In genomic region chr11:72595292-72595684, GRCh38 we compare ENCODE assay signal across 19 cellular contexts.
DNase-seq lines count a peak whose midpoint lies in the region; ATAC-seq and TF ChIP-seq lines count a peak whose summit lies in the region.
"Had no signal": no experiment of that assay in that cellular context is flagged by ENCODE, and none has a peak within 500 bp of the region (broad histone marks: within the 10 kb centered on the region; RNA-seq: fewer than 3 reads in every experiment).

No MANE protein-coding gene starts in this region.

- no peaks in the 10 kb centered on the region for H3K36me3 Mint-ChIP-seq in brain
- no peaks in the 10 kb centered on the region for H3K36me3 Mint-ChIP-seq in activated CD4-positive, alpha-beta T cell treated with anti-CD3 and anti-CD28 coated beads for 36 hours (ENCODE audit: low read depth)
- H3K36me3 Mint-ChIP-seq: CD4-positive, CD25-positive, alpha-beta regulatory T cell had no signal

- DNase-seq in Right ventricle myocardium inferior (ENCODE audit: missing footprints) (peak; percentile 60), left ventricle myocardium inferior (no peak), left kidney (ENCODE audit: low read depth, low spot score) (peak; percentile 48), NOMO-1 (lab: John Stamatoyannopoulos, UW; ENCODE audit: unreplicated experiment in 2 of 2) (no peak), NCI-H2081 treated with DMSO at 0.1 percent for 48 hours (lab: John Stamatoyannopoulos, UW) (no peak)
- DNase-seq in activated CD4-positive, alpha-beta T cell treated with anti-CD3 and anti-CD28 coated beads for 36 hours, result no peak
- DNase-seq: CD4-positive, CD25-positive, alpha-beta regulatory T cell; HFFc6; KBM-7; MV-4-11; NCI-H1105; NCI-H2029; SHP77 treated with DMSO at 0.1 percent for 48 hours had no signal

- no peak for TF ChIP-seq POLR2A in gastroesophageal sphincter (IDR thresholded peaks at IDR 0.05)

- peaks cover 0 to 7% (median 0%) of the 10 kb centered on the region in 5 experiments for H3K9me3 Mint-ChIP-seq in brain
- H3K9me3 Mint-ChIP-seq in activated CD4-positive, alpha-beta T cell treated with anti-CD3 and anti-CD28 coated beads for 36 hours (ENCODE audit: low read depth), result no peaks in the 10 kb centered on the region
- H3K9me3 Mint-ChIP-seq: CD4-positive, CD25-positive, alpha-beta regulatory T cell; HFFc6 had no signal

- H3K4me3 ChIP-seq in left ventricle myocardium inferior (no peak overlapping the region), gastroesophageal sphincter (no peak overlapping the region)
- H3K4me3 ChIP-seq: BLaER1, HAP-1 had no signal

- no peak for TF ChIP-seq CTCF in left ventricle myocardium inferior (IDR thresholded peaks at IDR 0.05; ENCODE audit: borderline replicate concordance)
- no peak for TF ChIP-seq CTCF in brain (conservative IDR thresholded peaks at IDR 0.05)
- no peak for TF ChIP-seq CTCF in gastroesophageal sphincter (IDR thresholded peaks at IDR 0.05)

- H3K36me3 ChIP-seq in left ventricle myocardium inferior (no peaks in the 10 kb centered on the region), gastroesophageal sphincter (peaks cover 0 to 2% of the 10 kb centered on the region in 2 donors)
- H3K36me3 ChIP-seq: BLaER1, HAP-1 had no signal

- CTCF ChIA-PET in activated CD4-positive, alpha-beta T cell treated with anti-CD3 and anti-CD28 coated beads for 36 hours (lab: Charles Lee), result interaction anchor here (0.7 to 1.4 kb wide), 3 partner anchors 9 to 18 kb away, joined by 3 to 4 read pairs (median 4); no protein-coding TSS in a partner anchor

- H3K9me3 ChIP-seq in left ventricle myocardium inferior (replicated peaks) (no peaks in the 10 kb centered on the region), gastroesophageal sphincter (no peaks in the 10 kb centered on the region)
- H3K9me3 ChIP-seq: BLaER1, HAP-1 had no signal

- POLR2A ChIA-PET in activated CD4-positive, alpha-beta T cell treated with anti-CD3 and anti-CD28 coated beads for 36 hours (lab: Charles Lee), result no interaction called here

- H3K27ac ChIP-seq in left ventricle myocardium inferior (replicated peaks) (no peak overlapping the region), gastroesophageal sphincter (no peak overlapping the region)
- H3K27ac ChIP-seq: BLaER1, RWPE1 had no signal

- no CpG with 5 or more reads among the region's 9 CpGs for WGBS in gastroesophageal sphincter (ENCODE audit: low coverage in 1 of 2), 2 donors

- peaks cover 13% of the 10 kb centered on the region for H3K4me1 ChIP-seq in left ventricle myocardium inferior
- H3K4me1 ChIP-seq in gastroesophageal sphincter, result peaks cover 0 to 13% (median 2%) of the 10 kb centered on the region in 3 donors
- H3K4me1 ChIP-seq: HAP-1 had no signal

- H3K27ac Mint-ChIP-seq in brain, result peak overlapping the region in 3 of 5 experiments; percentile 37 to 97 (median 78)
- no peak overlapping the region for H3K27ac Mint-ChIP-seq in activated CD4-positive, alpha-beta T cell treated with anti-CD3 and anti-CD28 coated beads for 36 hours
- H3K27ac Mint-ChIP-seq: HFFc6 had no signal

- intact Hi-C loops in Right ventricle myocardium inferior (cut with DNase I), result no loop called here
- intact Hi-C loops in left ventricle myocardium inferior (cut with micrococcal nuclease), result loop anchor here (5.0 kb wide), 1 partner anchor 47 kb away; no protein-coding TSS in a partner anchor
- intact Hi-C loops in activated CD4-positive, alpha-beta T cell treated with anti-CD3 and anti-CD28 coated beads for 36 hours (cut with DNase I, micrococcal nuclease), result no loop called here

- H3K4me1 Mint-ChIP-seq in brain, result peaks cover 54% of the 10 kb centered on the region
- H3K4me1 Mint-ChIP-seq in activated CD4-positive, alpha-beta T cell treated with anti-CD3 and anti-CD28 coated beads for 36 hours, result peaks cover 19% of the 10 kb centered on the region

- H3K27me3 ChIP-seq in left ventricle myocardium inferior (ENCODE audit: low read depth), result peaks cover 18% of the 10 kb centered on the region
- peaks cover 16% of the 10 kb centered on the region for H3K27me3 ChIP-seq in gastroesophageal sphincter

- TF ChIP-seq EP300 in gastroesophageal sphincter (IDR thresholded peaks at IDR 0.05), result no peak

- peaks cover 56% of the 10 kb centered on the region for H3K27me3 Mint-ChIP-seq in brain
- peaks cover 15% of the 10 kb centered on the region for H3K27me3 Mint-ChIP-seq in activated CD4-positive, alpha-beta T cell treated with anti-CD3 and anti-CD28 coated beads for 36 hours

- H3K4me3 Mint-ChIP-seq in brain, result no peak overlapping the region
- H3K4me3 Mint-ChIP-seq in activated CD4-positive, alpha-beta T cell treated with anti-CD3 and anti-CD28 coated beads for 36 hours, result no peak overlapping the region
- H3K4me3 Mint-ChIP-seq: CD4-positive, CD25-positive, alpha-beta regulatory T cell; HFFc6 had no signal

- ATAC-seq in Right ventricle myocardium inferior (no peak), gastroesophageal sphincter (no peak)
- ATAC-seq in activated CD4-positive, alpha-beta T cell treated with anti-CD3 and anti-CD28 coated beads for 36 hours, result no peak
- ATAC-seq: Panc1 had no signal

Comparison
In these comparisons a context has a peak if more than half of its experiments do, and no peak if none do; other contexts are left out.
1. DNase-seq: peak in Right ventricle myocardium inferior (single experiment) and left kidney (single experiment); none in left ventricle myocardium inferior (single experiment), NOMO-1 (0 of 2), activated CD4-positive, alpha-beta T cell treated with anti-CD3 and anti-CD28 coated beads for 36 hours (single experiment) and NCI-H2081 treated with DMSO at 0.1 percent for 48 hours (single experiment).